9 cellular contexts compared by ENCODE assay signal in genomic region chr1:172699111-172699510, GRCh38. TPM values are rescaled to one million over a fixed set of nuclear protein-coding genes. Genes with fewer than 3 reads are reported as not detected.
DNase-seq lines count a peak whose midpoint lies in the region; ATAC-seq, FAIRE-seq and TF ChIP-seq lines count a peak whose summit lies in the region.
"Had no signal": no experiment of that assay in that cellular context is flagged by ENCODE, and none has a peak within 500 bp of the region (broad histone marks: within the 10 kb centered on the region; RNA-seq: fewer than 3 reads in every experiment).

No MANE protein-coding gene starts in this region.

- intact Hi-C loops in CD4-positive, alpha-beta T cell (cut with DNase I, micrococcal nuclease): loop anchor here in 1 of 2 experiments (1.0 to 10.0 kb wide), 5 partner anchors 8 to 164 kb away; partner anchors contain the start of gene SUCO

- H3K4me3 Mint-ChIP-seq in CD4-positive, alpha-beta T cell: peak overlapping the region; percentile 46
- peak overlapping the region; percentile 23 to 81 (median 72) for H3K4me3 Mint-ChIP-seq in naive thymus-derived CD8-positive, alpha-beta T cell

- H3K27ac Mint-ChIP-seq in CD4-positive, alpha-beta T cell: no peak overlapping the region
- peak overlapping the region; percentile 61 to 93 (median 84) for H3K27ac Mint-ChIP-seq in naive thymus-derived CD8-positive, alpha-beta T cell

- H3K9me3 ChIP-seq in CD4-positive, alpha-beta T cell (ENCODE audit: control insufficient read depth, low read length): no peaks in the 10 kb centered on the region

- TF ChIP-seq CTCF in CD4-positive, alpha-beta T cell (IDR thresholded peaks at IDR 0.05): no peak

- DNase-seq in CD4-positive, alpha-beta T cell: peak; percentile 45 to 76 (median 63)
- DNase-seq in RPMI7951 (ENCODE audit: low read depth) (peak; percentile 77), HTR-8/SVneo (ENCODE audit: insufficient read length, low spot score) (no peak), NCI-H2171 (lab: John Stamatoyannopoulos, UW) (no peak), HT-29 (ENCODE audit: low spot score) (no peak)
- DNase-seq in activated gamma-delta T cell treated with anti-CD3 and anti-CD28 coated beads, Interleukin-2, amount 50 U/mL, for 16 hours (ENCODE audit: low read depth): peak; percentile 64
- DNase-seq in naive thymus-derived CD8-positive, alpha-beta T cell: peak; percentile 11 to 83 (median 61)

- peak overlapping the region; percentile 73 for H3K27ac ChIP-seq in CD4-positive, alpha-beta T cell (ENCODE audit: low read depth, low read length)

- no peaks in the 10 kb centered on the region for H3K27me3 Mint-ChIP-seq in CD4-positive, alpha-beta T cell
- H3K27me3 Mint-ChIP-seq in naive thymus-derived CD8-positive, alpha-beta T cell: no peaks in the 10 kb centered on the region

- peak; percentile 84 for ATAC-seq in CD4-positive, alpha-beta T cell (ENCODE audit: poor library complexity)
- ATAC-seq in GM21825 (IDR thresholded peaks at IDR 0.05; ENCODE audit: unreplicated experiment): peak; percentile 83
- peak; percentile 89 to 92 for ATAC-seq in naive thymus-derived CD8-positive, alpha-beta T cell

- H3K36me3 Mint-ChIP-seq in CD4-positive, alpha-beta T cell (ENCODE audit: low read depth): no peaks in the 10 kb centered on the region
- H3K36me3 Mint-ChIP-seq in naive thymus-derived CD8-positive, alpha-beta T cell: no peaks in the 10 kb centered on the region

- no peaks in the 10 kb centered on the region for H3K9me3 Mint-ChIP-seq in CD4-positive, alpha-beta T cell
- H3K9me3 Mint-ChIP-seq in naive thymus-derived CD8-positive, alpha-beta T cell: peaks cover 0 to 5% (median 0%) of the 10 kb centered on the region in 9 donors

- POLR2A ChIA-PET in CD4-positive, alpha-beta T cell (lab: Charles Lee): interaction anchor here (0.7 to 1.9 kb wide), 6 partner anchors 9 to 167 kb away, joined by 3 to 9 read pairs (median 5); partner anchors contain the start of genes FASLG and SUCO
- POLR2A ChIA-PET in naive thymus-derived CD8-positive, alpha-beta T cell (lab: Charles Lee): interaction anchor here (0.9 to 1.6 kb wide), 3 partner anchors 20 to 59 kb away, joined by 3 to 5 read pairs (median 4); no protein-coding TSS in a partner anchor

- no peak for FAIRE-seq in HTR-8/SVneo (lab: Jason Lieb, UNC)
- FAIRE-seq: endometrium had no signal

- H3K4me1 Mint-ChIP-seq in CD4-positive, alpha-beta T cell (ENCODE audit: low read depth): peaks cover 6% of the 10 kb centered on the region
- peaks cover 6 to 55% (median 40%) of the 10 kb centered on the region in 4 donors for H3K4me1 Mint-ChIP-seq in naive thymus-derived CD8-positive, alpha-beta T cell

- CTCF ChIA-PET in CD4-positive, alpha-beta T cell (lab: Charles Lee): interaction anchor here (0.9 to 1.8 kb wide), 3 partner anchors 10 to 88 kb away, joined by 3 to 10 read pairs (median 6); no protein-coding TSS in a partner anchor

- no peaks in the 10 kb centered on the region for H3K27me3 ChIP-seq in CD4-positive, alpha-beta T cell (ENCODE audit: control insufficient read depth, insufficient read depth, low read length)

RNA-seq across cellular contexts. Expression of gene FASLG, which starts 40.2 kb away (rescaled TPM):
- under 1 TPM; 0.11 to 0.80 TPM for total RNA-seq in CD4-positive, alpha-beta T cell
- total RNA-seq in RPMI7951 (2014; rRNA removed; shearing (Covaris generic)): not detected in 2 replicates
- under 1 TPM in 1 of 2 experiments, not detected in 1; 0.18 TPM for total RNA-seq in naive thymus-derived CD8-positive, alpha-beta T cell
- 1 to 10 TPM in 1 of 3 donors, not detected in 2; 2.3 TPM for polyA plus RNA-seq in naive thymus-derived CD8-positive, alpha-beta T cell
- total RNA-seq in HT-29 (2014; rRNA removed; shearing (Covaris generic)): 0.31 TPM in 1 of 2 replicates, not detected in the other

Comparison
In these comparisons a context has a peak if more than half of its experiments do, and no peak if none do; other contexts are left out.
1. DNase-seq: peak in CD4-positive, alpha-beta T cell (10 of 10), RPMI7951 (single experiment), activated gamma-delta T cell treated with anti-CD3 and anti-CD28 coated beads, Interleukin-2, amount 50 U/mL, for 16 hours (single experiment) and naive thymus-derived CD8-positive, alpha-beta T cell (10 of 10); none in HTR-8/SVneo (single experiment), NCI-H2171 (single experiment) and HT-29 (single experiment).
2. Peak in every context shown above with its lines, with median percentiles within 50 percentile points of each other: ATAC-seq.